ENCODE assay signal across 8 cellular contexts in genomic region chr1:2194898-2195673, GRCh38.
DNase-seq lines count a peak whose midpoint lies in the region; ATAC-seq lines count a peak whose summit lies in the region.

No MANE protein-coding gene starts in this region.

- ATAC-seq in GM18907 (IDR thresholded peaks at IDR 0.05; ENCODE audit: unreplicated experiment), result peak; percentile 65
- peak; percentile 50 for ATAC-seq in HG03139 (IDR thresholded peaks at IDR 0.05; ENCODE audit: unreplicated experiment)

- DNase-seq in AG08396 (ENCODE audit: low spot score), result peak; percentile 92
- peak; percentile 81 for DNase-seq in NCI-H226
- peak; percentile 81 to 91 for DNase-seq in activated CD4-positive, alpha-beta T cell treated with anti-CD3 and anti-CD28 coated beads for 4 hours
- DNase-seq in left kidney (ENCODE audit: low read depth, low spot score), result peak; percentile 93
- peak; percentile 78 for DNase-seq in stimulated activated CD4-positive, alpha-beta T cell treated with anti-CD3 and anti-CD28 coated beads, Interleukin-2, amount 100 ng/mL, for 4 hours (ENCODE audit: low read depth)

- H3K27ac ChIP-seq in cingulate gyrus (ENCODE audit: low read depth, low read length), result peak overlapping the region; percentile 91

Comparison
In these comparisons a context has a peak if more than half of its experiments do, and no peak if none do; other contexts are left out.
1. Peak in every context shown above with its lines: DNase-seq, ATAC-seq and H3K27ac ChIP-seq.